ENCODE assay signal across 13 cellular contexts in the genomic region with DNA sequence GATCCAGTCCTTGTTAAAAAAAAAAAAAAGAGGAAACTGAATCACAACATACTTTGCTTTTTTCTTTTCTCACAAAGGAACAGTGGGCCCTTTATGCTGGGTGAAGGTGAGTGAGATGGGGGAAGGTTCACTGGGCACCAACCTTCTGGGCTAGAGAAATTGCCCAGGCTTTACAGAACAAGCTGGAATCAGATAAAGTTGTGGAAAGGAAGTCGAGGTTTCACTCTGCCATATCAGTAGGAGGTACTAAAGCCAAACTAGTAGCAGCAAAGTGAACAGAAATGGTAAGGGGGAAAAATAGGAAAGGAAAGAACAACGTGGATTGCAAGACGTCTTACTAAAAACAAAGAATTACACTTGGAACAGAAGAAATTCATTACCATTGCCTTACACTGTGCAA. TPM values are rescaled to one million over a fixed set of nuclear protein-coding genes. Genes with fewer than 3 reads are reported as not detected.
DNase-seq lines count a peak whose midpoint lies in the region; ATAC-seq and FAIRE-seq lines count a peak whose summit lies in the region.
"Had no signal": no experiment of that assay in that cellular context is flagged by ENCODE, and none has a peak within 500 bp of the region (broad histone marks: within the 10 kb centered on the region; RNA-seq: fewer than 3 reads in every experiment).

No MANE protein-coding gene starts in this region.

- POLR2A ChIA-PET in activated CD8-positive, alpha-beta T cell treated with anti-CD3 and anti-CD28 coated beads, Interleukin-2, amount 10 ng/mL, durations not matched to agents 7 days and 5 days (lab: Charles Lee), result interaction anchor here (1.0 to 1.2 kb wide), 2 partner anchors 10 to 28 kb away, joined by 3 read pairs; no protein-coding TSS in a partner anchor

- peaks cover 11% of the 10 kb centered on the region for H3K36me3 Mint-ChIP-seq in CD4-positive, CD25-positive, alpha-beta regulatory T cell
- H3K36me3 Mint-ChIP-seq in activated CD8-positive, alpha-beta T cell treated with anti-CD3 and anti-CD28 coated beads, Interleukin-2, amount 10 ng/mL, durations not matched to agents 7 days and 5 days (ENCODE audit: low read depth), result peaks cover 52% of the 10 kb centered on the region
- peaks cover 22% of the 10 kb centered on the region for H3K36me3 Mint-ChIP-seq in memory B cell

- peaks cover 36 to 70% (median 51%) of the 10 kb centered on the region in 4 donors for H3K4me1 Mint-ChIP-seq in CD4-positive, CD25-positive, alpha-beta regulatory T cell
- H3K4me1 Mint-ChIP-seq in activated CD8-positive, alpha-beta T cell treated with anti-CD3 and anti-CD28 coated beads, Interleukin-2, amount 10 ng/mL, durations not matched to agents 7 days and 5 days (ENCODE audit: low read depth), result peaks cover 54% of the 10 kb centered on the region
- peaks cover 45% of the 10 kb centered on the region for H3K4me1 Mint-ChIP-seq in memory B cell

- peaks cover 17% of the 10 kb centered on the region for H3K36me3 ChIP-seq in CD4-positive, CD25-positive, alpha-beta regulatory T cell (ENCODE audit: control insufficient read depth, insufficient read depth, low read length)
- H3K36me3 ChIP-seq: brain microvascular endothelial cell, gastroesophageal sphincter had no signal

- peak overlapping the region; percentile 96 for H3K4me3 ChIP-seq in CD4-positive, CD25-positive, alpha-beta regulatory T cell (ENCODE audit: low read depth, low read length)
- H3K4me3 ChIP-seq: gastroesophageal sphincter had no signal

- H3K9me3 ChIP-seq in CD4-positive, CD25-positive, alpha-beta regulatory T cell (ENCODE audit: control insufficient read depth in 2 of 2, low read length in 2 of 2), result no peaks in the 10 kb centered on the region
- H3K9me3 ChIP-seq: gastroesophageal sphincter had no signal

- no peaks in the 10 kb centered on the region for H3K27me3 ChIP-seq in CD4-positive, CD25-positive, alpha-beta regulatory T cell (ENCODE audit: control insufficient read depth, insufficient read depth, low read length)
- H3K27me3 ChIP-seq: brain microvascular endothelial cell, gastroesophageal sphincter had no signal

- no peak for ATAC-seq in CD4-positive, CD25-positive, alpha-beta regulatory T cell (ENCODE audit: low read depth in 2 of 2)
- ATAC-seq in activated CD8-positive, alpha-beta T cell treated with anti-CD3 and anti-CD28 coated beads, Interleukin-2, amount 10 ng/mL, durations not matched to agents 7 days and 5 days, result no peak
- ATAC-seq in memory B cell (ENCODE audit: low read depth), result no peak
- no peak for ATAC-seq in activated CD4-positive, CD25-positive, alpha-beta regulatory T cell treated with anti-CD3 and anti-CD28 coated beads, Interleukin-2, amount 50 U/mL, for 24 hours
- ATAC-seq in HG03571 (IDR thresholded peaks at IDR 0.05; ENCODE audit: unreplicated experiment), result no peak
- no peak for ATAC-seq in HG02642 (IDR thresholded peaks at IDR 0.05; ENCODE audit: poor library complexity, unreplicated experiment)
- ATAC-seq: gastroesophageal sphincter had no signal

- peak overlapping the region; percentile 60 to 98 (median 85) for H3K27ac Mint-ChIP-seq in CD4-positive, CD25-positive, alpha-beta regulatory T cell
- H3K27ac Mint-ChIP-seq in activated CD8-positive, alpha-beta T cell treated with anti-CD3 and anti-CD28 coated beads, Interleukin-2, amount 10 ng/mL, durations not matched to agents 7 days and 5 days, result peak overlapping the region; percentile 23
- peak overlapping the region; percentile 83 for H3K27ac Mint-ChIP-seq in memory B cell

- no peak for DNase-seq in CD4-positive, CD25-positive, alpha-beta regulatory T cell
- DNase-seq in GM18507 (ENCODE audit: extremely low spot score, insufficient read length, low read depth) (no peak), memory B cell (ENCODE audit: low spot score in 2 of 2) (no peak), GM19238 (ENCODE audit: insufficient read length, low spot score) (no peak)
- no peak for DNase-seq in activated CD8-positive, alpha-beta T cell treated with anti-CD3 and anti-CD28 coated beads, Interleukin-2, amount 10 ng/mL, durations not matched to agents 7 days and 5 days
- DNase-seq: activated CD4-positive, alpha-beta T cell treated with anti-CD3 and anti-CD28 coated beads for 4 hours; brain microvascular endothelial cell; DMS53; NCI-H1930 had no signal

- FAIRE-seq in GM18507 (lab: Jason Lieb, UNC), result peak; percentile 35

- no peaks in the 10 kb centered on the region for H3K9me3 Mint-ChIP-seq in CD4-positive, CD25-positive, alpha-beta regulatory T cell
- H3K9me3 Mint-ChIP-seq in activated CD8-positive, alpha-beta T cell treated with anti-CD3 and anti-CD28 coated beads, Interleukin-2, amount 10 ng/mL, durations not matched to agents 7 days and 5 days (ENCODE audit: insufficient read depth), result no peaks in the 10 kb centered on the region
- H3K9me3 Mint-ChIP-seq in memory B cell, result no peaks in the 10 kb centered on the region

- peaks cover 68% of the 10 kb centered on the region for H3K4me1 ChIP-seq in CD4-positive, CD25-positive, alpha-beta regulatory T cell (ENCODE audit: control insufficient read depth, insufficient read depth, low read length, poor library complexity, severe bottlenecking)

- H3K27me3 Mint-ChIP-seq in CD4-positive, CD25-positive, alpha-beta regulatory T cell, result no peaks in the 10 kb centered on the region
- H3K27me3 Mint-ChIP-seq in activated CD8-positive, alpha-beta T cell treated with anti-CD3 and anti-CD28 coated beads, Interleukin-2, amount 10 ng/mL, durations not matched to agents 7 days and 5 days (ENCODE audit: low read depth), result no peaks in the 10 kb centered on the region
- H3K27me3 Mint-ChIP-seq in memory B cell, result no peaks in the 10 kb centered on the region

- H3K27ac ChIP-seq in CD4-positive, CD25-positive, alpha-beta regulatory T cell (ENCODE audit: insufficient read depth, low read length, poor library complexity, severe bottlenecking), result peak overlapping the region; percentile 82
- H3K27ac ChIP-seq: brain microvascular endothelial cell had no signal

- CTCF ChIA-PET in activated CD8-positive, alpha-beta T cell treated with anti-CD3 and anti-CD28 coated beads, Interleukin-2, amount 10 ng/mL, durations not matched to agents 7 days and 5 days (lab: Charles Lee), result interaction anchor here (1.4 to 3.1 kb wide), 4 partner anchors 14 to 128 kb away, joined by 4 to 11 read pairs (median 8); no protein-coding TSS in a partner anchor

- peak overlapping the region; percentile 92 to 97 (median 96) for H3K4me3 Mint-ChIP-seq in CD4-positive, CD25-positive, alpha-beta regulatory T cell
- H3K4me3 Mint-ChIP-seq in activated CD8-positive, alpha-beta T cell treated with anti-CD3 and anti-CD28 coated beads, Interleukin-2, amount 10 ng/mL, durations not matched to agents 7 days and 5 days, result peak overlapping the region; percentile 79
- H3K4me3 Mint-ChIP-seq in memory B cell, result peak overlapping the region; percentile 60

RNA-seq across cellular contexts. Expression of a gene that starts 2.9 kb away (rescaled TPM):
- total RNA-seq in CD4-positive, CD25-positive, alpha-beta regulatory T cell, result 56.9 TPM
- 100 to 1,000 TPM; 110 to 121 (median 111) TPM for polyA plus RNA-seq in CD4-positive, CD25-positive, alpha-beta regulatory T cell
- 10 to 100 TPM; 54.6 to 62.4 TPM for total RNA-seq in activated CD8-positive, alpha-beta T cell treated with anti-CD3 and anti-CD28 coated beads, Interleukin-2, amount 10 ng/mL, durations not matched to agents 7 days and 5 days

RNA-seq across cellular contexts. Expression of a gene that starts 33.5 kb away (rescaled TPM):
- 30.9 TPM for total RNA-seq in CD4-positive, CD25-positive, alpha-beta regulatory T cell
- polyA plus RNA-seq in CD4-positive, CD25-positive, alpha-beta regulatory T cell, result 100 to 1,000 TPM in 1 of 4 donors, 10 to 100 TPM in 3; 72.3 to 105 (median 84.9) TPM
- 10 to 100 TPM; 37.1 to 44.2 TPM for total RNA-seq in activated CD8-positive, alpha-beta T cell treated with anti-CD3 and anti-CD28 coated beads, Interleukin-2, amount 10 ng/mL, durations not matched to agents 7 days and 5 days

Comparison
In these comparisons a context has a peak if more than half of its experiments do, and no peak if none do; other contexts are left out.
1. H3K27ac Mint-ChIP-seq: peak in every context shown above with its lines; median percentile 85 in CD4-positive, CD25-positive, alpha-beta regulatory T cell; 83 in memory B cell; 23 in activated CD8-positive, alpha-beta T cell treated with anti-CD3 and anti-CD28 coated beads, Interleukin-2, amount 10 ng/mL, durations not matched to agents 7 days and 5 days.